19 cellular contexts compared by ENCODE assay signal in genomic region chr22:38122616-38123015, GRCh38. TPM values are rescaled to one million over a fixed set of nuclear protein-coding genes. Genes with fewer than 3 reads are reported as not detected.
DNase-seq lines count a peak whose midpoint lies in the region; ATAC-seq and TF ChIP-seq lines count a peak whose summit lies in the region.
"Had no signal": no experiment of that assay in that cellular context is flagged by ENCODE, and none has a peak within 500 bp of the region (broad histone marks: within the 10 kb centered on the region; RNA-seq: fewer than 3 reads in every experiment).

No MANE protein-coding gene starts in this region.

- peaks cover 22% of the 10 kb centered on the region for H3K36me3 Mint-ChIP-seq in endodermal cell (ENCODE audit: low read depth)

- peak; percentile 40 for ATAC-seq in stimulated activated naive CD8-positive, alpha-beta T cell treated with anti-CD3 and anti-CD28 coated beads, Interleukin-15, amount 100 ng/mL, for 72 hours
- ATAC-seq in stimulated activated naive CD8-positive, alpha-beta T cell treated with anti-CD3 and anti-CD28 coated beads, Interleukin-15, Interleukin-2, amounts not matched to agents 100 U/mL and 50 U/mL, for 24 hours, result no peak

- H3K4me1 Mint-ChIP-seq in stimulated activated naive CD8-positive, alpha-beta T cell treated with anti-CD3 and anti-CD28 coated beads, Interleukin-15, amount 100 ng/mL, for 72 hours, result peaks cover 14% of the 10 kb centered on the region
- H3K4me1 Mint-ChIP-seq in endodermal cell, result no peaks in the 10 kb centered on the region

- WGBS in endodermal cell (ENCODE audit: insufficient coverage in 1 of 2, insufficient read length in 1 of 2), 2 experiments, result 76 to 89% methylated on average over 3 to 6 of the region's 6 CpGs

- in situ Hi-C loops in KBM-7 (cut with MboI; ENCODE audit: low pct_unique_long_range_greater_than_20kb, low sequenced_read_pairs), result no loop called here

- H3K9me3 Mint-ChIP-seq in stimulated activated naive CD8-positive, alpha-beta T cell treated with anti-CD3 and anti-CD28 coated beads, Interleukin-15, amount 100 ng/mL, for 72 hours, result no peaks in the 10 kb centered on the region
- no peaks in the 10 kb centered on the region for H3K9me3 Mint-ChIP-seq in endodermal cell

- no peaks in the 10 kb centered on the region for H3K27me3 Mint-ChIP-seq in stimulated activated naive CD8-positive, alpha-beta T cell treated with anti-CD3 and anti-CD28 coated beads, Interleukin-15, amount 100 ng/mL, for 72 hours
- no peaks in the 10 kb centered on the region for H3K27me3 Mint-ChIP-seq in endodermal cell (ENCODE audit: insufficient read depth)

- H3K9me3 ChIP-seq in endodermal cell (ENCODE audit: control insufficient read depth, low read length), result no peaks in the 10 kb centered on the region
- H3K9me3 ChIP-seq: MG63, SJSA1 had no signal

- H3K4me3 ChIP-seq in endodermal cell (ENCODE audit: low read length), result no peak overlapping the region
- H3K4me3 ChIP-seq: MG63, SJSA1 had no signal

- H3K9ac ChIP-seq in endodermal cell (ENCODE audit: extremely low read depth, low read length, poor library complexity, severe bottlenecking), result no peak overlapping the region

- no peak for TF ChIP-seq CTCF in endodermal cell (conservative IDR thresholded peaks at IDR 0.05)

- peak overlapping the region in 1 of 2 donors; percentile 42 for H3K27ac Mint-ChIP-seq in stimulated activated naive CD8-positive, alpha-beta T cell treated with anti-CD3 and anti-CD28 coated beads, Interleukin-15, amount 100 ng/mL, for 72 hours
- no peak overlapping the region for H3K27ac Mint-ChIP-seq in endodermal cell

- H3K4me1 ChIP-seq in endodermal cell (ENCODE audit: control insufficient read depth, insufficient read depth, low read length), result no peaks in the 10 kb centered on the region
- H3K4me1 ChIP-seq: SJSA1 had no signal

- no peaks in the 10 kb centered on the region for H3K27me3 ChIP-seq in endodermal cell (ENCODE audit: control insufficient read depth, insufficient read depth, low read length, poor library complexity, severe bottlenecking)
- H3K27me3 ChIP-seq: MG63, SJSA1 had no signal

- H3K4me3 Mint-ChIP-seq in stimulated activated naive CD8-positive, alpha-beta T cell treated with anti-CD3 and anti-CD28 coated beads, Interleukin-15, amount 100 ng/mL, for 72 hours, result no peak overlapping the region
- H3K4me3 Mint-ChIP-seq in endodermal cell, result no peak overlapping the region

- H3K27ac ChIP-seq in endodermal cell (ENCODE audit: low read depth, low read length), result no peak overlapping the region
- H3K27ac ChIP-seq: SJSA1 had no signal

- DNase-seq in stimulated activated naive CD8-positive, alpha-beta T cell treated with anti-CD3 and anti-CD28 coated beads, Interleukin-15, amount 100 ng/mL, for 72 hours, result no peak
- DNase-seq in stimulated activated naive CD8-positive, alpha-beta T cell treated with anti-CD3 and anti-CD28 coated beads, Interleukin-15, Interleukin-2, amounts not matched to agents 100 U/mL and 50 U/mL, for 24 hours, result no peak
- DNase-seq in NAMALWA (ENCODE audit: low spot score), result peak; percentile 36
- peak; percentile 50 for DNase-seq in endodermal cell
- DNase-seq in KBM-7, result no peak
- DNase-seq in SHP77 (lab: John Stamatoyannopoulos, UW), result no peak
- DNase-seq in NCI-H2029 (lab: John Stamatoyannopoulos, UW), result no peak
- DNase-seq: HCEC 1CT, MG63, NCI-H1048, NCI-H1417 treated with DMSO at 0.1 percent for 48 hours, NCI-H187 treated with DMSO at 0.1 percent for 48 hours, NCI-H2227 treated with DMSO at 0.1 percent for 48 hours, NCI-H510A treated with DMSO at 0.1 percent for 48 hours, NCI-H748 treated with DMSO at 0.1 percent for 48 hours, T-helper 1 cell had no signal

- H3K36me3 ChIP-seq in endodermal cell (ENCODE audit: control insufficient read depth, insufficient read depth, low read length), result no peaks in the 10 kb centered on the region
- H3K36me3 ChIP-seq: MG63, SJSA1 had no signal

RNA-seq across cellular contexts. Expression of gene BAIAP2L2, which starts 12.1 kb away (rescaled TPM):
- 1 to 10 TPM; 1.4 to 3.7 TPM for total RNA-seq in endodermal cell
- polyA plus RNA-seq in endodermal cell (2013, experiment 1 of 2), result 2.7 TPM
- polyA plus RNA-seq in endodermal cell (2013, experiment 2 of 2), result 1.9 TPM
- total RNA-seq: HT1080, SJSA1 had no signal

RNA-seq across cellular contexts. Expression of gene SLC16A8, which starts 38.6 kb away (rescaled TPM):
- total RNA-seq in endodermal cell, result 1 to 10 TPM in 1 of 2 donors, under 1 TPM in 1; 0.57 to 1.1 TPM
- polyA plus RNA-seq in endodermal cell (2013, experiment 1 of 2), result 0.61 TPM
- 0.17 TPM for polyA plus RNA-seq in endodermal cell (2013, experiment 2 of 2)
- total RNA-seq: HT1080, LHCN-M2, SJSA1 had no signal

RNA-seq across cellular contexts. Expression of gene PLA2G6, which starts 59.0 kb away (rescaled TPM):
- 10 to 100 TPM; 60.6 to 60.7 TPM for total RNA-seq in endodermal cell
- polyA plus RNA-seq in endodermal cell (2013, experiment 1 of 2), result 31.7 TPM
- 25.3 TPM for polyA plus RNA-seq in endodermal cell (2013, experiment 2 of 2)

Comparison
In these comparisons a context has a peak if more than half of its experiments do, and no peak if none do; other contexts are left out.
1. DNase-seq: peak in NAMALWA (single experiment) and endodermal cell (single experiment); none in stimulated activated naive CD8-positive, alpha-beta T cell treated with anti-CD3 and anti-CD28 coated beads, Interleukin-15, amount 100 ng/mL, for 72 hours (0 of 2), stimulated activated naive CD8-positive, alpha-beta T cell treated with anti-CD3 and anti-CD28 coated beads, Interleukin-15, Interleukin-2, amounts not matched to agents 100 U/mL and 50 U/mL, for 24 hours (single experiment), KBM-7 (single experiment), SHP77 (0 of 2) and NCI-H2029 (single experiment).